Comparison of ENCODE assay signal across 1 cellular context in the genomic region with DNA sequence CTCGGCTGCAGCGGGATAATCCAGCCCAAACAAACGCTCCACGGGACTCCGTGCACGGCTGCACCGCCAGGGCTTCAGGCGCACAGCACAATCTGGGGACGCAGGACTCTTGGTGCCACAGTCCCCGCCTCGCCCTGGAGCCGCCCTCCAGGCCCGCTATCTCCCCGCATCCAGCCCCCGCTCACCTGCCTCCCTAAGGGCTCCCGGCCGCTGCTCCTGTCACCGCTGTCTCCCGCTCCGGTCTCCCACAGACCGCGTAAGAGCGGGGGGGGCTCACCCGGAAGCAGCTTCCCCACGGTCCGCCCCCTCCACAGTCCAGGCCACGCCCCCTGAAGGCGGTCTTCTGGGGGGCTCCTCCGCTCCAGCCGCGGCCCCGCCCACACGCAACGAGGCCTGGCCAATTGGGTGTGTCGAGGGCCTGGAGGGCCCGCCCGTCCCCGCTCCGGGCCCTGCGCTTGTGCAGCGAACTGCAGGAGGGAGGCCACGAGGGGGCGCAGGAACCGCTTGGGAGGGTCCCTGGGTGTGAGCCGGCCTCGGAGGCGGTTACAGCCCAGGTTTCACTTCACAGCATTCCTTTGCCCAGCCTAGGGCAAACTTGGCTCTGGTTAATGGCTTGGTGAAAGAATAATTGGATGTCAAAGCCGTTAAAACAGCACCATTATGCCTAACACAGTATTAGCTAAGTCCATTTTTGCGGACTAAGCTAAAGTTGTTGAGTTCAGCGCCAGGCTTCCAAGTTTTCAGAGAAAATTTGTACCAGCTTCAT.
TF ChIP-seq lines count a peak whose summit lies in the region.

A gene (minus strand): TSS at position 258 of the 766 bp plus-strand sequence. CDS start 7,725 bp downstream, outside the sequence.

TF ChIP-seq in GM12878, 131 proteins besides CTCF, POLR2A, EP300 and RAD21 (continued from another document and continues in another):
- TF ChIP-seq, protein P1, sequence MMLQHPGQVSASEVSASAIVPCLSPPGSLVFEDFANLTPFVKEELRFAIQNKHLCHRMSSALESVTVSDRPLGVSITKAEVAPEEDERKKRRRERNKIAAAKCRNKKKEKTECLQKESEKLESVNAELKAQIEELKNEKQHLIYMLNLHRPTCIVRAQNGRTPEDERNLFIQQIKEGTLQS (IDR thresholded peaks at IDR 0.05; ENCODE audit: borderline replicate concordance, extremely low read depth, low read depth, low read length) = no peak
- TF ChIP-seq, protein P2, sequence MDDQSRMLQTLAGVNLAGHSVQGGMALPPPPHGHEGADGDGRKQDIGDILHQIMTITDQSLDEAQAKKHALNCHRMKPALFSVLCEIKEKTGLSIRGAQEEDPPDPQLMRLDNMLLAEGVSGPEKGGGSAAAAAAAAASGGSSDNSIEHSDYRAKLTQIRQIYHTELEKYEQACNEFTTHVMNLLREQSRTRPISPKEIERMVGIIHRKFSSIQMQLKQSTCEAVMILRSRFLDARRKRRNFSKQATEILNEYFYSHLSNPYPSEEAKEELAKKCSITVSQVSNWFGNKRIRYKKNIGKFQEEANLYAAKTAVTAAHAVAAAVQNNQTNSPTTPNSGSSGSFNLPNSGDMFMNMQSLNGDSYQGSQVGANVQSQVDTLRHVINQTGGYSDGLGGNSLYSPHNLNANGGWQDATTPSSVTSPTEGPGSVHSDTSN (IDR thresholded peaks at IDR 0.05; ENCODE audit: insufficient replicate concordance, low read depth, low read length) = no peak
- TF ChIP-seq, protein P3, sequence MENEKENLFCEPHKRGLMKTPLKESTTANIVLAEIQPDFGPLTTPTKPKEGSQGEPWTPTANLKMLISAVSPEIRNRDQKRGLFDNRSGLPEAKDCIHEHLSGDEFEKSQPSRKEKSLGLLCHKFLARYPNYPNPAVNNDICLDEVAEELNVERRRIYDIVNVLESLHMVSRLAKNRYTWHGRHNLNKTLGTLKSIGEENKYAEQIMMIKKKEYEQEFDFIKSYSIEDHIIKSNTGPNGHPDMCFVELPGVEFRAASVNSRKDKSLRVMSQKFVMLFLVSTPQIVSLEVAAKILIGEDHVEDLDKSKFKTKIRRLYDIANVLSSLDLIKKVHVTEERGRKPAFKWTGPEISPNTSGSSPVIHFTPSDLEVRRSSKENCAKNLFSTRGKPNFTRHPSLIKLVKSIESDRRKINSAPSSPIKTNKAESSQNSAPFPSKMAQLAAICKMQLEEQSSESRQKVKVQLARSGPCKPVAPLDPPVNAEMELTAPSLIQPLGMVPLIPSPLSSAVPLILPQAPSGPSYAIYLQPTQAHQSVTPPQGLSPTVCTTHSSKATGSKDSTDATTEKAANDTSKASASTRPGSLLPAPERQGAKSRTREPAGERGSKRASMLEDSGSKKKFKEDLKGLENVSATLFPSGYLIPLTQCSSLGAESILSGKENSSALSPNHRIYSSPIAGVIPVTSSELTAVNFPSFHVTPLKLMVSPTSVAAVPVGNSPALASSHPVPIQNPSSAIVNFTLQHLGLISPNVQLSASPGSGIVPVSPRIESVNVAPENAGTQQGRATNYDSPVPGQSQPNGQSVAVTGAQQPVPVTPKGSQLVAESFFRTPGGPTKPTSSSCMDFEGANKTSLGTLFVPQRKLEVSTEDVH (IDR thresholded peaks at IDR 0.05; ENCODE audit: low read depth, partially characterized antibody) = no peak
- TF ChIP-seq, protein P4, sequence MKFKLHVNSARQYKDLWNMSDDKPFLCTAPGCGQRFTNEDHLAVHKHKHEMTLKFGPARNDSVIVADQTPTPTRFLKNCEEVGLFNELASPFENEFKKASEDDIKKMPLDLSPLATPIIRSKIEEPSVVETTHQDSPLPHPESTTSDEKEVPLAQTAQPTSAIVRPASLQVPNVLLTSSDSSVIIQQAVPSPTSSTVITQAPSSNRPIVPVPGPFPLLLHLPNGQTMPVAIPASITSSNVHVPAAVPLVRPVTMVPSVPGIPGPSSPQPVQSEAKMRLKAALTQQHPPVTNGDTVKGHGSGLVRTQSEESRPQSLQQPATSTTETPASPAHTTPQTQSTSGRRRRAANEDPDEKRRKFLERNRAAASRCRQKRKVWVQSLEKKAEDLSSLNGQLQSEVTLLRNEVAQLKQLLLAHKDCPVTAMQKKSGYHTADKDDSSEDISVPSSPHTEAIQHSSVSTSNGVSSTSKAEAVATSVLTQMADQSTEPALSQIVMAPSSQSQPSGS (IDR thresholded peaks at IDR 0.05; ENCODE audit: low read length) = no peak
- TF ChIP-seq RELA (IDR thresholded peaks at IDR 0.05; ENCODE audit: borderline replicate concordance, partially characterized antibody) (no peak), ESRRA (IDR thresholded peaks at IDR 0.05; ENCODE audit: low read length) (no peak), JUNB (IDR thresholded peaks at IDR 0.05) (no peak), ZNF622 (IDR thresholded peaks at IDR 0.05) (no peak), SMARCA5 (IDR thresholded peaks at IDR 0.05) (no peak; the same call in none of the 2 replicates), KAT2A (conservative IDR thresholded peaks at IDR 0.05; ENCODE audit: control insufficient read depth, low read depth, low read length) (no peak), ZNF207 (IDR thresholded peaks at IDR 0.05; ENCODE audit: borderline replicate concordance) (peak; percentile 49; the same call in 1 of the 2 replicates), MTA2 (IDR thresholded peaks at IDR 0.05; ENCODE audit: low read depth) (0 out of 2 replicates have a peak, but pooled peaks have one; percentile 7), EGR1 (IDR thresholded peaks at IDR 0.05; ENCODE audit: borderline replicate concordance in 1 of 2, low read depth in 2 of 2, low read length in 2 of 2) (peak in 1 of 2 experiments; percentile 69; a peak in 2 of 3 replicates), POLR2AphosphoS5 (IDR thresholded peaks at IDR 0.05; ENCODE audit: low read length) (peak; percentile 59; the same call in 1 of the 2 replicates), SPI1 (IDR thresholded peaks at IDR 0.05; ENCODE audit: borderline replicate concordance, insufficient read depth, low read depth, low read length) (no peak), SIX5 (IDR thresholded peaks at IDR 0.05; ENCODE audit: low read depth, low read length, severe bottlenecking) (no peak), MYC (IDR thresholded peaks at IDR 0.05; ENCODE audit: insufficient read depth, insufficient read length, insufficient replicate concordance, low read length, severe bottlenecking) (no peak), GABPA (IDR thresholded peaks at IDR 0.05; ENCODE audit: low read depth) (no peak), TCF7 (IDR thresholded peaks at IDR 0.05; ENCODE audit: borderline replicate concordance) (no peak), SUZ12 (IDR thresholded peaks at IDR 0.05; ENCODE audit: unreplicated experiment) (no peak), NR2C2 (IDR thresholded peaks at IDR 0.05; ENCODE audit: borderline replicate concordance, control insufficient read depth, insufficient read length, low read depth) (no peak), YBX1 (IDR thresholded peaks at IDR 0.05) (no peak), BHLHE40 (IDR thresholded peaks at IDR 0.05; ENCODE audit: borderline replicate concordance in 1 of 2, low read depth in 2 of 2, low read length in 1 of 2) (peak; percentile 17 to 61; a peak in 2 of 4 replicates), ZSCAN29 (IDR thresholded peaks at IDR 0.05) (no peak), POU2F2 (IDR thresholded peaks at IDR 0.05; ENCODE audit: borderline replicate concordance, low read depth, low read length) (0 out of 3 replicates have a peak, but pooled peaks have one; percentile 12), CBX5 (IDR thresholded peaks at IDR 0.05; ENCODE audit: low read depth) (no peak), CREB1 (IDR thresholded peaks at IDR 0.05; ENCODE audit: low read depth) (peak; percentile 76), ZNF217 (IDR thresholded peaks at IDR 0.05) (no peak), NRF1 (conservative IDR thresholded peaks at IDR 0.05; ENCODE audit: low read depth, low read length) (peak; percentile 34; the same call in 1 of the 2 replicates), SREBF2 (IDR thresholded peaks at IDR 0.05; ENCODE audit: low read length) (no peak), IKZF1 (conservative IDR thresholded peaks at IDR 0.05) (peak; percentile 89)
- TF ChIP-seq, protein P5, sequence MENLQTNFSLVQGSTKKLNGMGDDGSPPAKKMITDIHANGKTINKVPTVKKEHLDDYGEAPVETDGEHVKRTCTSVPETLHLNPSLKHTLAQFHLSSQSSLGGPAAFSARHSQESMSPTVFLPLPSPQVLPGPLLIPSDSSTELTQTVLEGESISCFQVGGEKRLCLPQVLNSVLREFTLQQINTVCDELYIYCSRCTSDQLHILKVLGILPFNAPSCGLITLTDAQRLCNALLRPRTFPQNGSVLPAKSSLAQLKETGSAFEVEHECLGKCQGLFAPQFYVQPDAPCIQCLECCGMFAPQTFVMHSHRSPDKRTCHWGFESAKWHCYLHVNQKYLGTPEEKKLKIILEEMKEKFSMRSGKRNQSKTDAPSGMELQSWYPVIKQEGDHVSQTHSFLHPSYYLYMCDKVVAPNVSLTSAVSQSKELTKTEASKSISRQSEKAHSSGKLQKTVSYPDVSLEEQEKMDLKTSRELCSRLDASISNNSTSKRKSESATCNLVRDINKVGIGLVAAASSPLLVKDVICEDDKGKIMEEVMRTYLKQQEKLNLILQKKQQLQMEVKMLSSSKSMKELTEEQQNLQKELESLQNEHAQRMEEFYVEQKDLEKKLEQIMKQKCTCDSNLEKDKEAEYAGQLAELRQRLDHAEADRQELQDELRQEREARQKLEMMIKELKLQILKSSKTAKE (IDR thresholded peaks at IDR 0.05; ENCODE audit: low read depth, poor library complexity, severe bottlenecking) = no peak
- TF ChIP-seq, protein P6, sequence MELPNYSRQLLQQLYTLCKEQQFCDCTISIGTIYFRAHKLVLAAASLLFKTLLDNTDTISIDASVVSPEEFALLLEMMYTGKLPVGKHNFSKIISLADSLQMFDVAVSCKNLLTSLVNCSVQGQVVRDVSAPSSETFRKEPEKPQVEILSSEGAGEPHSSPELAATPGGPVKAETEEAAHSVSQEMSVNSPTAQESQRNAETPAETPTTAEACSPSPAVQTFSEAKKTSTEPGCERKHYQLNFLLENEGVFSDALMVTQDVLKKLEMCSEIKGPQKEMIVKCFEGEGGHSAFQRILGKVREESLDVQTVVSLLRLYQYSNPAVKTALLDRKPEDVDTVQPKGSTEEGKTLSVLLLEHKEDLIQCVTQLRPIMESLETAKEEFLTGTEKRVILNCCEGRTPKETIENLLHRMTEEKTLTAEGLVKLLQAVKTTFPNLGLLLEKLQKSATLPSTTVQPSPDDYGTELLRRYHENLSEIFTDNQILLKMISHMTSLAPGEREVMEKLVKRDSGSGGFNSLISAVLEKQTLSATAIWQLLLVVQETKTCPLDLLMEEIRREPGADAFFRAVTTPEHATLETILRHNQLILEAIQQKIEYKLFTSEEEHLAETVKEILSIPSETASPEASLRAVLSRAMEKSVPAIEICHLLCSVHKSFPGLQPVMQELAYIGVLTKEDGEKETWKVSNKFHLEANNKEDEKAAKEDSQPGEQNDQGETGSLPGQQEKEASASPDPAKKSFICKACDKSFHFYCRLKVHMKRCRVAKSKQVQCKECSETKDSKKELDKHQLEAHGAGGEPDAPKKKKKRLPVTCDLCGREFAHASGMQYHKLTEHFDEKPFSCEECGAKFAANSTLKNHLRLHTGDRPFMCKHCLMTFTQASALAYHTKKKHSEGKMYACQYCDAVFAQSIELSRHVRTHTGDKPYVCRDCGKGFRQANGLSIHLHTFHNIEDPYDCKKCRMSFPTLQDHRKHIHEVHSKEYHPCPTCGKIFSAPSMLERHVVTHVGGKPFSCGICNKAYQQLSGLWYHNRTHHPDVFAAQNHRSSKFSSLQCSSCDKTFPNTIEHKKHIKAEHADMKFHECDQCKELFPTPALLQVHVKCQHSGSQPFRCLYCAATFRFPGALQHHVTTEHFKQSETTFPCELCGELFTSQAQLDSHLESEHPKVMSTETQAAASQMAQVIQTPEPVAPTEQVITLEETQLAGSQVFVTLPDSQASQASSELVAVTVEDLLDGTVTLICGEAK (IDR thresholded peaks at IDR 0.05; ENCODE audit: borderline replicate concordance) = peak; percentile 22; the same call in 1 of the 2 replicates
- TF ChIP-seq, protein P7, sequence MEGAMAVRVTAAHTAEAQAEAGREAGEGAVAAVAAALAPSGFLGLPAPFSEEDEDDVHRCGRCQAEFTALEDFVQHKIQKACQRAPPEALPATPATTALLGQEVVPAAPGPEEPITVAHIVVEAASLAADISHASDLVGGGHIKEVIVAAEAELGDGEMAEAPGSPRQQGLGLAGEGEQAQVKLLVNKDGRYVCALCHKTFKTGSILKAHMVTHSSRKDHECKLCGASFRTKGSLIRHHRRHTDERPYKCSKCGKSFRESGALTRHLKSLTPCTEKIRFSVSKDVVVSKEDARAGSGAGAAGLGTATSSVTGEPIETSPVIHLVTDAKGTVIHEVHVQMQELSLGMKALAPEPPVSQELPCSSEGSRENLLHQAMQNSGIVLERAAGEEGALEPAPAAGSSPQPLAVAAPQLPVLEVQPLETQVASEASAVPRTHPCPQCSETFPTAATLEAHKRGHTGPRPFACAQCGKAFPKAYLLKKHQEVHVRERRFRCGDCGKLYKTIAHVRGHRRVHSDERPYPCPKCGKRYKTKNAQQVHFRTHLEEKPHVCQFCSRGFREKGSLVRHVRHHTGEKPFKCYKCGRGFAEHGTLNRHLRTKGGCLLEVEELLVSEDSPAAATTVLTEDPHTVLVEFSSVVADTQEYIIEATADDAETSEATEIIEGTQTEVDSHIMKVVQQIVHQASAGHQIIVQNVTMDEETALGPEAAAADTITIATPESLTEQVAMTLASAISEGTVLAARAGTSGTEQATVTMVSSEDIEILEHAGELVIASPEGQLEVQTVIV (IDR thresholded peaks at IDR 0.05; ENCODE audit: borderline replicate concordance, partially characterized antibody) = peak; percentile 76
- TF ChIP-seq, protein P8, sequence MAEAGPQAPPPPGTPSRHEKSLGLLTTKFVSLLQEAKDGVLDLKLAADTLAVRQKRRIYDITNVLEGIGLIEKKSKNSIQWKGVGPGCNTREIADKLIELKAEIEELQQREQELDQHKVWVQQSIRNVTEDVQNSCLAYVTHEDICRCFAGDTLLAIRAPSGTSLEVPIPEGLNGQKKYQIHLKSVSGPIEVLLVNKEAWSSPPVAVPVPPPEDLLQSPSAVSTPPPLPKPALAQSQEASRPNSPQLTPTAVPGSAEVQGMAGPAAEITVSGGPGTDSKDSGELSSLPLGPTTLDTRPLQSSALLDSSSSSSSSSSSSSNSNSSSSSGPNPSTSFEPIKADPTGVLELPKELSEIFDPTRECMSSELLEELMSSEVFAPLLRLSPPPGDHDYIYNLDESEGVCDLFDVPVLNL (IDR thresholded peaks at IDR 0.05; ENCODE audit: low read depth, low read length) = no peak
- TF ChIP-seq, protein P9, sequence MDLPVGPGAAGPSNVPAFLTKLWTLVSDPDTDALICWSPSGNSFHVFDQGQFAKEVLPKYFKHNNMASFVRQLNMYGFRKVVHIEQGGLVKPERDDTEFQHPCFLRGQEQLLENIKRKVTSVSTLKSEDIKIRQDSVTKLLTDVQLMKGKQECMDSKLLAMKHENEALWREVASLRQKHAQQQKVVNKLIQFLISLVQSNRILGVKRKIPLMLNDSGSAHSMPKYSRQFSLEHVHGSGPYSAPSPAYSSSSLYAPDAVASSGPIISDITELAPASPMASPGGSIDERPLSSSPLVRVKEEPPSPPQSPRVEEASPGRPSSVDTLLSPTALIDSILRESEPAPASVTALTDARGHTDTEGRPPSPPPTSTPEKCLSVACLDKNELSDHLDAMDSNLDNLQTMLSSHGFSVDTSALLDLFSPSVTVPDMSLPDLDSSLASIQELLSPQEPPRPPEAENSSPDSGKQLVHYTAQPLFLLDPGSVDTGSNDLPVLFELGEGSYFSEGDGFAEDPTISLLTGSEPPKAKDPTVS (IDR thresholded peaks at IDR 0.05; ENCODE audit: low read depth, low read length) = no peak
